Comparison of ENCODE assay signal across 2 cellular contexts in genomic region chr22:19782533-19782932, GRCh38.
TF ChIP-seq lines count a peak whose summit lies in the region.

No MANE protein-coding gene starts in this region.

TF ChIP-seq in WTC11, 78 proteins besides CTCF, POLR2A, EP300 and RAD21 (continued from another document):
- TF ChIP-seq USF1 (CRISPR knock-in tag; IDR thresholded peaks at IDR 0.05) (no peak), ARID4B (CRISPR knock-in tag; IDR thresholded peaks at IDR 0.05; ENCODE audit: borderline replicate concordance) (no peak)

TF ChIP-seq in GM23338, 12 proteins besides CTCF, POLR2A, EP300 and RAD21:
- no peak for TF ChIP-seq REST (IDR thresholded peaks at IDR 0.05; ENCODE audit: unreplicated experiment)
- TF ChIP-seq EZH2 (IDR thresholded peaks at IDR 0.05; ENCODE audit: low read depth, unreplicated experiment), result no peak
- TF ChIP-seq JUNB (IDR thresholded peaks at IDR 0.05; ENCODE audit: unreplicated experiment), result no peak
- no peak for TF ChIP-seq NANOG (IDR thresholded peaks at IDR 0.05; ENCODE audit: borderline replicate concordance)
- no peak for TF ChIP-seq EZH2phosphoT487 (IDR thresholded peaks at IDR 0.05; ENCODE audit: unreplicated experiment)
- TF ChIP-seq ZNF462 (CRISPR knock-in tag; IDR thresholded peaks at IDR 0.05), result no peak
- TF ChIP-seq STAT1 (IDR thresholded peaks at IDR 0.05; ENCODE audit: unreplicated experiment), result no peak
- no peak for TF ChIP-seq POLR2AphosphoS5 (IDR thresholded peaks at IDR 0.05; ENCODE audit: low read depth)
- TF ChIP-seq ZNF114 (CRISPR knock-in tag; IDR thresholded peaks at IDR 0.05), result no peak
- no peak for TF ChIP-seq ETS1 (IDR thresholded peaks at IDR 0.05)
TF ChIP-seq in GM23338: peak in this region for 0.
